ENCODE assay signal across 22 cellular contexts in genomic region chr22:20008221-20008995, GRCh38. TPM values are rescaled to one million over a fixed set of nuclear protein-coding genes. Genes with fewer than 3 reads are reported as not detected.
DNase-seq lines count a peak whose midpoint lies in the region; ATAC-seq and TF ChIP-seq lines count a peak whose summit lies in the region.
"Had no signal": no experiment of that assay in that cellular context is flagged by ENCODE, and none has a peak within 500 bp of the region (broad histone marks: within the 10 kb centered on the region; RNA-seq: fewer than 3 reads in every experiment).

No MANE protein-coding gene starts in this region.

- H4K20me1 ChIP-seq in DND-41 (ENCODE audit: insufficient read depth, low read length) = peaks cover 11% of the 10 kb centered on the region
- no peaks in the 10 kb centered on the region for H4K20me1 ChIP-seq in PC-3 (ENCODE audit: low read length)

- no TSS peak for BruUV-seq in PC-3 (replicated peaks; lab: Mats Ljungman, UMichigan)

- DNase-seq in DND-41 = no peak
- DNase-seq in foreskin keratinocyte = no peak
- no peak for DNase-seq in stimulated activated effector memory CD8-positive, alpha-beta T cell treated with anti-CD3 and anti-CD28 coated beads, Interleukin-12 subunit alpha, Interleukin-12 subunit beta, amount 100 ng/mL, for 72 hours (ENCODE audit: low spot score in 2 of 2)
- DNase-seq in PC-3 = no peak
- DNase-seq in brain microvascular endothelial cell = no peak
- DNase-seq in LoVo (ENCODE audit: low spot score) = no peak
- DNase-seq: activated CD4-positive, alpha-beta T cell treated with anti-CD3 and anti-CD28 coated beads, Interleukin-2, amount 50 U/mL, for 1 hour; activated naive CD4-positive, alpha-beta T cell; activated T-cell treated with anti-CD3 and anti-CD28 coated beads, Interleukin-2, amount 50 U/mL, for 72 hours; body of pancreas; Calu3; heart right ventricle; NCI-H1092 treated with DMSO at 0.1 percent for 48 hours; NCI-H187 treated with DMSO at 0.1 percent for 48 hours; NCI-H526; NK-92 treated with Interleukin-12 subunit alpha and Interleukin-12 subunit beta, amount 100 ng/mL, for 24 hours; SHP77 treated with DMSO at 0.1 percent for 48 hours; T1000 had no signal

- H3K9me2 ChIP-seq in PC-3 (replicated peaks; ENCODE audit: low read length) = no peaks in the 10 kb centered on the region

- H3K4me1 ChIP-seq in DND-41 (ENCODE audit: insufficient read depth, low read length) (no peaks in the 10 kb centered on the region), HEK293 (ENCODE audit: control insufficient read depth, insufficient read depth, low read length) (no peaks in the 10 kb centered on the region), foreskin keratinocyte (no peaks in the 10 kb centered on the region), PC-3 (ENCODE audit: insufficient read depth, low read length) (no peaks in the 10 kb centered on the region)
- H3K4me1 ChIP-seq: body of pancreas, psoas muscle had no signal

- intact Hi-C loops in PC-3 (cut with micrococcal nuclease) = no loop called here

- no peak overlapping the region for H3K4me3 Mint-ChIP-seq in stimulated activated effector memory CD8-positive, alpha-beta T cell treated with anti-CD3 and anti-CD28 coated beads, Interleukin-12 subunit alpha, Interleukin-12 subunit beta, amount 100 ng/mL, for 72 hours
- H3K4me3 Mint-ChIP-seq: activated T-cell treated with anti-CD3 and anti-CD28 coated beads, Interleukin-2, amount 50 U/mL, for 72 hours; IgD-negative memory B cell; WTC11 had no signal

- CTCF ChIA-PET in HEK293 (lab: Yijun Ruan, JAX) = no interaction called here
- CTCF ChIA-PET in PC-3 (lab: Charles Lee) = no interaction called here

- H3K79me2 ChIP-seq in DND-41 (ENCODE audit: insufficient read depth, low read length) (no peaks in the 10 kb centered on the region), PC-3 (ENCODE audit: low read length) (no peaks in the 10 kb centered on the region)

- H3F3A ChIP-seq in PC-3 (ENCODE audit: low read length, unreplicated experiment) = no peaks in the 10 kb centered on the region

- H3K27ac ChIP-seq in DND-41 (ENCODE audit: low read length) (no peak overlapping the region), HEK293 (ENCODE audit: extremely low read depth, low read depth, low read length) (no peak overlapping the region), foreskin keratinocyte (no peak overlapping the region), PC-3 (ENCODE audit: low read length) (no peak overlapping the region), brain microvascular endothelial cell (no peak overlapping the region)
- H3K27ac ChIP-seq: body of pancreas, heart right ventricle, psoas muscle had no signal

- H2AFZ ChIP-seq in DND-41 (ENCODE audit: low read depth, low read length) (no peak overlapping the region), PC-3 (ENCODE audit: low read length) (no peak overlapping the region)

- H3K9ac ChIP-seq in DND-41 (ENCODE audit: low read depth, low read length) = no peak overlapping the region
- no peak overlapping the region for H3K9ac ChIP-seq in PC-3 (ENCODE audit: low read length)

- in situ Hi-C loops in brain microvascular endothelial cell (cut with HindIII; ENCODE audit: low pct_ligation_motif_present, low sequenced_read_pairs) = no loop called here

- H3K4me2 ChIP-seq in DND-41 (ENCODE audit: insufficient read depth, low read length) = no peak overlapping the region
- H3K4me2 ChIP-seq in PC-3 (ENCODE audit: low read length) = no peak overlapping the region

- POLR2A ChIA-PET in HEK293 (lab: Yijun Ruan, JAX) (no interaction called here), PC-3 (lab: Charles Lee; ENCODE audit: unreplicated experiment) (interaction anchor here (0.6 kb wide), 1 partner anchor 524 kb away, joined by 6 read pairs; no protein-coding TSS in a partner anchor)

- H3K4me1 Mint-ChIP-seq in stimulated activated effector memory CD8-positive, alpha-beta T cell treated with anti-CD3 and anti-CD28 coated beads, Interleukin-12 subunit alpha, Interleukin-12 subunit beta, amount 100 ng/mL, for 72 hours = no peaks in the 10 kb centered on the region
- H3K4me1 Mint-ChIP-seq: IgD-negative memory B cell had no signal

- H3K9me3 ChIP-seq in DND-41 (ENCODE audit: insufficient read depth, low read length, severe bottlenecking) = peaks cover under 1% of the 10 kb centered on the region
- H3K9me3 ChIP-seq in HEK293 (ENCODE audit: control insufficient read depth, insufficient read depth, low read depth, low read length) = no peaks in the 10 kb centered on the region
- H3K9me3 ChIP-seq in PC-3 (ENCODE audit: low read length) = peaks cover 4% of the 10 kb centered on the region; the same call in 1 of the 2 replicates
- H3K9me3 ChIP-seq: body of pancreas, psoas muscle had no signal

- TF ChIP-seq CTCF in DND-41 (IDR thresholded peaks at IDR 0.05; ENCODE audit: borderline replicate concordance, extremely low read depth, low read length, poor library complexity, severe bottlenecking) = no peak
- no peak for TF ChIP-seq CTCF in HEK293 (tag by site-specific recombination; IDR thresholded peaks at IDR 0.05)
- no peak for TF ChIP-seq CTCF in foreskin keratinocyte (conservative IDR thresholded peaks at IDR 0.05)
- no peak for TF ChIP-seq CTCF in PC-3 (conservative IDR thresholded peaks at IDR 0.05; ENCODE audit: low read depth, low read length)
- no peak for TF ChIP-seq CTCF in brain microvascular endothelial cell (IDR thresholded peaks at IDR 0.05; ENCODE audit: low read depth, low read length, missing control alignments)

- H3K27me3 ChIP-seq in DND-41 (ENCODE audit: insufficient read depth, low read length, poor library complexity) = no peaks in the 10 kb centered on the region
- H3K27me3 ChIP-seq in foreskin keratinocyte = no peaks in the 10 kb centered on the region
- H3K27me3 ChIP-seq in PC-3 (ENCODE audit: low read length) = no peaks in the 10 kb centered on the region
- H3K27me3 ChIP-seq in brain microvascular endothelial cell (replicated peaks) = no peaks in the 10 kb centered on the region
- H3K27me3 ChIP-seq: body of pancreas, heart right ventricle had no signal

- H3K9me3 Mint-ChIP-seq in stimulated activated effector memory CD8-positive, alpha-beta T cell treated with anti-CD3 and anti-CD28 coated beads, Interleukin-12 subunit alpha, Interleukin-12 subunit beta, amount 100 ng/mL, for 72 hours = peaks cover 6% of the 10 kb centered on the region

- no peaks in the 10 kb centered on the region for H3K36me3 Mint-ChIP-seq in stimulated activated effector memory CD8-positive, alpha-beta T cell treated with anti-CD3 and anti-CD28 coated beads, Interleukin-12 subunit alpha, Interleukin-12 subunit beta, amount 100 ng/mL, for 72 hours
- H3K36me3 Mint-ChIP-seq: IgD-negative memory B cell had no signal

- no peaks in the 10 kb centered on the region for H3K36me3 ChIP-seq in DND-41 (ENCODE audit: insufficient read depth, low read length)
- no peaks in the 10 kb centered on the region for H3K36me3 ChIP-seq in HEK293 (ENCODE audit: control insufficient read depth in 2 of 2, insufficient read depth in 1 of 2, low read length in 2 of 2)
- H3K36me3 ChIP-seq in PC-3 (ENCODE audit: low read depth, low read length) = 0 out of 2 replicates have a peak, but pooled peaks cover 1% of the 10 kb centered on the region
- H3K36me3 ChIP-seq in brain microvascular endothelial cell (replicated peaks) = no peaks in the 10 kb centered on the region
- H3K36me3 ChIP-seq: heart right ventricle had no signal

- H3K4me3 ChIP-seq in DND-41 (ENCODE audit: low read depth in 1 of 2, low read length in 2 of 2) = no peak overlapping the region
- H3K4me3 ChIP-seq in HEK293 (ENCODE audit: low read depth, low read length) = no peak overlapping the region
- H3K4me3 ChIP-seq in PC-3 (ENCODE audit: low read length) = no peak overlapping the region
- no peak overlapping the region for H3K4me3 ChIP-seq in brain microvascular endothelial cell (ENCODE audit: low read depth, low read length)
- H3K4me3 ChIP-seq: body of pancreas, heart right ventricle, psoas muscle had no signal

- peak overlapping the region; percentile 78 for H3K27ac Mint-ChIP-seq in stimulated activated effector memory CD8-positive, alpha-beta T cell treated with anti-CD3 and anti-CD28 coated beads, Interleukin-12 subunit alpha, Interleukin-12 subunit beta, amount 100 ng/mL, for 72 hours
- H3K27ac Mint-ChIP-seq: activated T-cell treated with anti-CD3 and anti-CD28 coated beads, Interleukin-2, amount 50 U/mL, for 72 hours; IgD-negative memory B cell; WTC11 had no signal

- ATAC-seq in DND-41 (ENCODE audit: insufficient read depth, low read depth) (peak; percentile 31; the same call in 1 of the 3 replicates), foreskin keratinocyte (peak; percentile 21), PC-3 (no peak)
- ATAC-seq in stimulated activated effector memory CD8-positive, alpha-beta T cell treated with anti-CD3 and anti-CD28 coated beads, Interleukin-12 subunit alpha, Interleukin-12 subunit beta, amount 100 ng/mL, for 72 hours = no peak
- ATAC-seq: activated T-cell treated with anti-CD3 and anti-CD28 coated beads, Interleukin-2, amount 50 U/mL, for 72 hours; body of pancreas; heart right ventricle; psoas muscle; WTC11 had no signal

TF ChIP-seq in HEK293, 187 proteins besides CTCF, POLR2A, EP300 and RAD21 (continues in another document):
- TF ChIP-seq ZIC2 (tag by site-specific recombination; IDR thresholded peaks at IDR 0.05) = peak; percentile 96
- TF ChIP-seq KLF1 (tag by site-specific recombination; IDR thresholded peaks at IDR 0.05) = peak; percentile 70; the same call in 1 of the 2 replicates
- peak; percentile 85 for TF ChIP-seq ZBTB20 (tag by site-specific recombination; IDR thresholded peaks at IDR 0.05)
- TF ChIP-seq ZBTB17 (tag by site-specific recombination; IDR thresholded peaks at IDR 0.05) = peak; percentile 91
- TF ChIP-seq GLIS1 (tag by site-specific recombination; IDR thresholded peaks at IDR 0.05) = peak; percentile 67
- no peak for TF ChIP-seq ZBTB6 (tag by site-specific recombination; IDR thresholded peaks at IDR 0.05)
- TF ChIP-seq ZBTB21 (tag by site-specific recombination; IDR thresholded peaks at IDR 0.05) = no peak
- no peak for TF ChIP-seq ZNF585B (tag by site-specific recombination; IDR thresholded peaks at IDR 0.05)
- TF ChIP-seq ZFHX2 (tag by site-specific recombination; conservative IDR thresholded peaks at IDR 0.05) = peak; percentile 57

RNA-seq across cellular contexts. Expression of gene ARVCF, which starts 8.2 kb away (rescaled TPM):
- total RNA-seq in foreskin keratinocyte = 10.8 and 11.7 TPM in 2 replicates
- 6.9 and 7.7 TPM in 2 replicates for polyA plus RNA-seq in foreskin keratinocyte
- total RNA-seq in PC-3 (2014; rRNA removed) = 19.7 and 20.0 TPM in 2 replicates

RNA-seq across cellular contexts. Expression of gene TANGO2, which starts 12.5 kb away (rescaled TPM):
- total RNA-seq in foreskin keratinocyte (18.8 and 22.4 TPM in 2 replicates), PC-3 (2014; rRNA removed) (23.5 and 33.7 TPM in 2 replicates)
- 15.0 and 15.2 TPM in 2 replicates for polyA plus RNA-seq in foreskin keratinocyte

Comparison
In these comparisons a context has a peak if more than half of its experiments do, and no peak if none do; other contexts are left out.
1. ATAC-seq: peak in DND-41 (single experiment) and foreskin keratinocyte (single experiment); none in stimulated activated effector memory CD8-positive, alpha-beta T cell treated with anti-CD3 and anti-CD28 coated beads, Interleukin-12 subunit alpha, Interleukin-12 subunit beta, amount 100 ng/mL, for 72 hours (single experiment) and PC-3 (single experiment).